Comparison of ENCODE assay signal across 15 cellular contexts in the genomic region with DNA sequence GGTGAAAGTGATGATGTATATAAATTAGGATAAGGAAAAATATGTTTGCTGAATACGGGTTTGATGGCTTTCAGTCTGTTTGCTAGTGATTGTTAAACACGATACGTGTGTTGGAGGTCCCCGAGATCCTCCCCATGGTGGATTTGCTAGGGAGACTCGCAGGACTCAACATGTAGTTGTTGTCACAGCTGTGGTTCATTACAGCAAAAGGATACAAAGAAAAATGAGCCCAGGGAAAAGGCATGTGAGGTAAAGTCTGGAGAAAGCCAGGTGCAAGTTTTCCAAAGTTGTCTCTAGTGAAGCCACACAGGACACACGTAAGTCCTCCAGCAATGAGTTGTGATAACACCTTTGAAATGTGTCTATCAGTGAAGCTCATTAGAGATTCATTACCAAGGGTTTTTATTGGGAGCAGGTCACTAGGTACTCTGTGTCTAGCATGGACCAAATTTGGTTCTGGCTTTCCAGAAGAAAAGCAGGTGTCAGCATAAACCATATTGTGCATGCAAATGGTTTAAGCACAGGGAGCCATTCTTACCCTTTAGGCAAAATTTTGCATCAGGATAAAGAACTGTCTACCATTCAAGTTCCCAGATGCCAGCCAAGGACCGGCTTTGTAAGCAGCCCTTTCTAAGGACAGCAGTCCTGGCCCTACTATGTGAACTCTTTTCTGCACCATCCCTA.
DNase-seq lines count a peak whose midpoint lies in the region; ATAC-seq and TF ChIP-seq lines count a peak whose summit lies in the region.
"Had no signal": no experiment of that assay in that cellular context is flagged by ENCODE, and none has a peak within 500 bp of the region (broad histone marks: within the 10 kb centered on the region; RNA-seq: fewer than 3 reads in every experiment).

No MANE protein-coding gene starts in this region.

- H3K27me3 ChIP-seq in esophagus muscularis mucosa (peaks cover 0 to 3% (median 0%) of the 10 kb centered on the region in 4 donors), A673 (replicated peaks; ENCODE audit: insufficient read depth, low read depth, low read length, poor library complexity) (no peaks in the 10 kb centered on the region)
- H3K27me3 ChIP-seq: BE2C had no signal

- no TSS peak for BruUV-seq in A673 (replicated peaks; lab: Mats Ljungman, UMichigan)

- POLR2A ChIA-PET in A673 (lab: Charles Lee; ENCODE audit: low non-redundant PET), result no interaction called here

- WGBS in esophagus muscularis mucosa, result 43% methylated on average over 7 of the region's 7 CpGs

- ATAC-seq in activated CD8-positive, alpha-beta memory T cell treated with anti-CD3 and anti-CD28 coated beads, Interleukin-2, amount 10 ng/mL, durations not matched to agents 7 days and 5 days, result no peak
- ATAC-seq in stimulated activated naive CD8-positive, alpha-beta T cell treated with anti-CD3 and anti-CD28 coated beads, Interleukin-15, Interleukin-2, amounts not matched to agents 100 U/mL and 50 U/mL, for 24 hours, result no peak
- ATAC-seq in mucosa of descending colon, result no peak

- H3K4me3 ChIP-seq in esophagus muscularis mucosa (no peak overlapping the region), mucosa of descending colon (no peak overlapping the region), A673 (ENCODE audit: low read depth, low read length, poor library complexity, severe bottlenecking) (no peak overlapping the region)
- H3K4me3 ChIP-seq: GM23248 had no signal

- H3K4me1 ChIP-seq in esophagus muscularis mucosa, result no peaks in the 10 kb centered on the region
- H3K4me1 ChIP-seq in mucosa of descending colon (ENCODE audit: low read depth), result no peaks in the 10 kb centered on the region
- no peaks in the 10 kb centered on the region for H3K4me1 ChIP-seq in A673 (ENCODE audit: insufficient read depth, low read length, poor library complexity, severe bottlenecking)
- H3K4me1 ChIP-seq: BE2C had no signal

- no peak for TF ChIP-seq POLR2A in esophagus muscularis mucosa (IDR thresholded peaks at IDR 0.05; ENCODE audit: low read depth)

- TF ChIP-seq CTCF in esophagus muscularis mucosa (IDR thresholded peaks at IDR 0.05) (no peak), mucosa of descending colon (IDR thresholded peaks at IDR 0.05) (no peak), A673 (conservative IDR thresholded peaks at IDR 0.05; ENCODE audit: low read depth, low read length) (no peak)

- no peak overlapping the region for H3K27ac Mint-ChIP-seq in activated CD8-positive, alpha-beta memory T cell treated with anti-CD3 and anti-CD28 coated beads, Interleukin-2, amount 10 ng/mL, durations not matched to agents 7 days and 5 days
- H3K27ac Mint-ChIP-seq: CD4-positive, alpha-beta memory T cell; IgD-negative memory B cell had no signal

- no peaks in the 10 kb centered on the region for H3K9me3 Mint-ChIP-seq in activated CD8-positive, alpha-beta memory T cell treated with anti-CD3 and anti-CD28 coated beads, Interleukin-2, amount 10 ng/mL, durations not matched to agents 7 days and 5 days (ENCODE audit: low read depth)
- H3K9me3 Mint-ChIP-seq: IgD-negative memory B cell had no signal

- H3K4me3 Mint-ChIP-seq in activated CD8-positive, alpha-beta memory T cell treated with anti-CD3 and anti-CD28 coated beads, Interleukin-2, amount 10 ng/mL, durations not matched to agents 7 days and 5 days, result no peak overlapping the region
- H3K4me3 Mint-ChIP-seq: CD4-positive, alpha-beta memory T cell; IgD-negative memory B cell had no signal

- no peaks in the 10 kb centered on the region for H3K4me1 Mint-ChIP-seq in activated CD8-positive, alpha-beta memory T cell treated with anti-CD3 and anti-CD28 coated beads, Interleukin-2, amount 10 ng/mL, durations not matched to agents 7 days and 5 days
- H3K4me1 Mint-ChIP-seq: CD4-positive, alpha-beta memory T cell; IgD-negative memory B cell had no signal

- H3K36me3 Mint-ChIP-seq in activated CD8-positive, alpha-beta memory T cell treated with anti-CD3 and anti-CD28 coated beads, Interleukin-2, amount 10 ng/mL, durations not matched to agents 7 days and 5 days, result no peaks in the 10 kb centered on the region
- H3K36me3 Mint-ChIP-seq: CD4-positive, alpha-beta memory T cell; IgD-negative memory B cell had no signal

- H3K36me3 ChIP-seq in esophagus muscularis mucosa (no peaks in the 10 kb centered on the region), mucosa of descending colon (ENCODE audit: low read depth) (no peaks in the 10 kb centered on the region), A673 (ENCODE audit: insufficient read depth, low read length, poor library complexity, severe bottlenecking) (no peaks in the 10 kb centered on the region)
- H3K36me3 ChIP-seq: BE2C had no signal

- H3K9me3 ChIP-seq in esophagus muscularis mucosa (peaks cover 0 to 4% (median 0%) of the 10 kb centered on the region in 4 donors), mucosa of descending colon (no peaks in the 10 kb centered on the region), A673 (ENCODE audit: low read depth, low read length, poor library complexity, severe bottlenecking) (no peaks in the 10 kb centered on the region)
- H3K9me3 ChIP-seq: BE2C had no signal

- peak; percentile 4 for DNase-seq in activated CD8-positive, alpha-beta memory T cell treated with anti-CD3 and anti-CD28 coated beads, Interleukin-2, amount 10 ng/mL, durations not matched to agents 7 days and 5 days
- no peak for DNase-seq in activated CD8-positive, alpha-beta memory T cell treated with anti-CD3 and anti-CD28 coated beads, Interleukin-2, amount 50 U/mL, for 4 hours
- DNase-seq in NCI-H526 (lab: John Stamatoyannopoulos, UW) (peak; percentile 41 to 74), esophagus muscularis mucosa (ENCODE audit: extremely low spot score) (peak; percentile 84), mucosa of descending colon (no peak), A673 (ENCODE audit: low spot score) (no peak)
- DNase-seq in stimulated activated naive CD8-positive, alpha-beta T cell treated with anti-CD3 and anti-CD28 coated beads, Interleukin-15, Interleukin-2, amounts not matched to agents 100 U/mL and 50 U/mL, for 24 hours, result no peak
- DNase-seq: 8988T; BE2C; CD4-positive, alpha-beta memory T cell; DMS79; GM23248; H7 had no signal

- H3K27ac ChIP-seq in esophagus muscularis mucosa (replicated peaks in 1 of 4), result no peak overlapping the region
- H3K27ac ChIP-seq in A673 (ENCODE audit: low read depth, low read length, poor library complexity, severe bottlenecking), result no peak overlapping the region
- H3K27ac ChIP-seq: C4-2B, GM23248 had no signal

- intact Hi-C loops in esophagus muscularis mucosa (cut with DNase I), result no loop called here
- intact Hi-C loops in mucosa of descending colon (cut with DNase I, micrococcal nuclease), result no loop called here
- intact Hi-C loops in A673 (cut with micrococcal nuclease; ENCODE audit: unreplicated experiment), result no loop called here

- CTCF ChIA-PET in activated CD8-positive, alpha-beta memory T cell treated with anti-CD3 and anti-CD28 coated beads, Interleukin-2, amount 10 ng/mL, durations not matched to agents 7 days and 5 days (lab: Charles Lee), result no interaction called here
- CTCF ChIA-PET in A673 (lab: Charles Lee), result no interaction called here

- H3K27me3 Mint-ChIP-seq in activated CD8-positive, alpha-beta memory T cell treated with anti-CD3 and anti-CD28 coated beads, Interleukin-2, amount 10 ng/mL, durations not matched to agents 7 days and 5 days, result no peaks in the 10 kb centered on the region
- H3K27me3 Mint-ChIP-seq: IgD-negative memory B cell had no signal

- no peak for TF ChIP-seq EP300 in esophagus muscularis mucosa (IDR thresholded peaks at IDR 0.05)

Comparison
In these comparisons a context has a peak if more than half of its experiments do, and no peak if none do; other contexts are left out.
1. DNase-seq: peak in activated CD8-positive, alpha-beta memory T cell treated with anti-CD3 and anti-CD28 coated beads, Interleukin-2, amount 10 ng/mL, durations not matched to agents 7 days and 5 days (single experiment), NCI-H526 (2 of 2) and esophagus muscularis mucosa (single experiment); none in activated CD8-positive, alpha-beta memory T cell treated with anti-CD3 and anti-CD28 coated beads, Interleukin-2, amount 50 U/mL, for 4 hours (single experiment), stimulated activated naive CD8-positive, alpha-beta T cell treated with anti-CD3 and anti-CD28 coated beads, Interleukin-15, Interleukin-2, amounts not matched to agents 100 U/mL and 50 U/mL, for 24 hours (single experiment), mucosa of descending colon (0 of 3) and A673 (single experiment).